8 cellular contexts compared by ENCODE assay signal in genomic region chrX:129931411-129932136, GRCh38. TPM values are rescaled to one million over a fixed set of nuclear protein-coding genes. Genes with fewer than 3 reads are reported as not detected.
DNase-seq lines count a peak whose midpoint lies in the region; ATAC-seq and TF ChIP-seq lines count a peak whose summit lies in the region.

No MANE protein-coding gene starts in this region.

- DNase-seq in CD4-positive, CD25-positive, alpha-beta regulatory T cell = peak; percentile 51 to 85 (median 63)
- DNase-seq in NCI-H82 treated with DMSO at 0.1 percent for 48 hours (lab: John Stamatoyannopoulos, UW; ENCODE audit: unreplicated experiment) (peak; percentile 82), esophagus squamous epithelium (lab: John Stamatoyannopoulos, UW) (peak; percentile 46)
- DNase-seq in activated T-cell treated with anti-CD3 and anti-CD28 coated beads, Interleukin-2, amount 50 U/mL, for 48 hours = peak; percentile 68 to 73
- DNase-seq in stimulated activated naive CD4-positive, alpha-beta T cell (lab: John Stamatoyannopoulos, UW) = peak; percentile 18 to 59 (median 51)

- H3K4me3 Mint-ChIP-seq in CD4-positive, CD25-positive, alpha-beta regulatory T cell = peak overlapping the region; percentile 75 to 96 (median 80)

- H3K4me3 ChIP-seq in CD4-positive, CD25-positive, alpha-beta regulatory T cell (ENCODE audit: low read depth, low read length) = peak overlapping the region; percentile 41
- H3K4me3 ChIP-seq in esophagus squamous epithelium (peak overlapping the region; percentile 45 to 70 (median 60)), muscle layer of colon (ENCODE audit: low read depth in 1 of 2, low read length in 2 of 2) (peak overlapping the region; percentile 4 to 66)

- H3K36me3 Mint-ChIP-seq in CD4-positive, CD25-positive, alpha-beta regulatory T cell = peaks cover 3% of the 10 kb centered on the region

- H3K9me3 ChIP-seq in CD4-positive, CD25-positive, alpha-beta regulatory T cell (ENCODE audit: control insufficient read depth in 2 of 2, low read length in 2 of 2) = no peaks in the 10 kb centered on the region
- H3K9me3 ChIP-seq in esophagus squamous epithelium (no peaks in the 10 kb centered on the region), muscle layer of colon (ENCODE audit: low read length) (no peaks in the 10 kb centered on the region)

- H3K27me3 ChIP-seq in CD4-positive, CD25-positive, alpha-beta regulatory T cell (ENCODE audit: control insufficient read depth, insufficient read depth, low read length) = no peaks in the 10 kb centered on the region
- H3K27me3 ChIP-seq in esophagus squamous epithelium (no peaks in the 10 kb centered on the region), muscle layer of colon (ENCODE audit: control insufficient read depth in 1 of 2, insufficient read depth in 2 of 2, low read length in 2 of 2) (peaks cover 0 to 12% of the 10 kb centered on the region in 2 donors)

- peak overlapping the region; percentile 61 for H3K9ac ChIP-seq in muscle layer of colon (ENCODE audit: low read length)

- H3K27ac Mint-ChIP-seq in CD4-positive, CD25-positive, alpha-beta regulatory T cell = peak overlapping the region; percentile 90 to 93 (median 91)

- no peaks in the 10 kb centered on the region for H3K9me3 Mint-ChIP-seq in CD4-positive, CD25-positive, alpha-beta regulatory T cell

- intact Hi-C loops in esophagus squamous epithelium (cut with DNase I) = no loop called here

- peaks cover 0 to 7% (median 3%) of the 10 kb centered on the region in 4 donors for H3K4me1 Mint-ChIP-seq in CD4-positive, CD25-positive, alpha-beta regulatory T cell

- H3K36me3 ChIP-seq in CD4-positive, CD25-positive, alpha-beta regulatory T cell (ENCODE audit: control insufficient read depth, insufficient read depth, low read length) = no peaks in the 10 kb centered on the region
- H3K36me3 ChIP-seq in esophagus squamous epithelium = peaks cover 0 to 26% (median 0%) of the 10 kb centered on the region in 3 donors
- H3K36me3 ChIP-seq in muscle layer of colon (ENCODE audit: insufficient read depth, low read length) = peaks cover 6% of the 10 kb centered on the region

- 0 to 42% methylated on average over 9 of the region's 50 CpGs for WGBS in esophagus squamous epithelium, 2 donors

- peak; percentile 46 to 50 for ATAC-seq in CD4-positive, CD25-positive, alpha-beta regulatory T cell (ENCODE audit: low read depth in 2 of 2)
- ATAC-seq in GM19324 (IDR thresholded peaks at IDR 0.05; ENCODE audit: low FRiP score, unreplicated experiment) = peak; percentile 65
- peak; percentile 73 for ATAC-seq in HG03442 (IDR thresholded peaks at IDR 0.05; ENCODE audit: unreplicated experiment)

- no peaks in the 10 kb centered on the region for H3K4me1 ChIP-seq in CD4-positive, CD25-positive, alpha-beta regulatory T cell (ENCODE audit: control insufficient read depth, insufficient read depth, low read length, poor library complexity, severe bottlenecking)
- peaks cover 0 to 5% (median 0%) of the 10 kb centered on the region in 3 donors for H3K4me1 ChIP-seq in esophagus squamous epithelium
- H3K4me1 ChIP-seq in muscle layer of colon (ENCODE audit: insufficient read depth, low read length) = no peaks in the 10 kb centered on the region

- no peaks in the 10 kb centered on the region for H3K27me3 Mint-ChIP-seq in CD4-positive, CD25-positive, alpha-beta regulatory T cell

- H3K27ac ChIP-seq in CD4-positive, CD25-positive, alpha-beta regulatory T cell (ENCODE audit: insufficient read depth, low read length, poor library complexity, severe bottlenecking) = peak overlapping the region; percentile 71
- H3K27ac ChIP-seq in esophagus squamous epithelium (peak overlapping the region; percentile 75 to 91 (median 88)), muscle layer of colon (ENCODE audit: low read depth, low read length) (peak overlapping the region; percentile 48)

- TF ChIP-seq CTCF in esophagus squamous epithelium (IDR thresholded peaks at IDR 0.05) = no peak

- peak in 1 of 4 donors; percentile 42 for TF ChIP-seq POLR2A in esophagus squamous epithelium (IDR thresholded peaks at IDR 0.05)

RNA-seq across cellular contexts. Expression of gene UTP14A, which starts 25.6 kb away (rescaled TPM):
- total RNA-seq in CD4-positive, CD25-positive, alpha-beta regulatory T cell = 11.7 TPM
- 1 to 10 TPM; 5.8 to 9.5 (median 8.3) TPM for polyA plus RNA-seq in CD4-positive, CD25-positive, alpha-beta regulatory T cell
- total RNA-seq in esophagus squamous epithelium = 10 to 100 TPM; 14.4 to 25.2 (median 19.5) TPM

RNA-seq across cellular contexts. Expression of gene BCORL1, which starts 50.9 kb away (rescaled TPM):
- total RNA-seq in CD4-positive, CD25-positive, alpha-beta regulatory T cell = 5.5 TPM
- 1 to 10 TPM in 2 of 4 donors, under 1 TPM in 2; 0.13 to 2.0 (median 1.0) TPM for polyA plus RNA-seq in CD4-positive, CD25-positive, alpha-beta regulatory T cell
- total RNA-seq in esophagus squamous epithelium = 1 to 10 TPM; 1.7 to 4.0 (median 2.7) TPM

Comparison
In these comparisons a context has a peak if more than half of its experiments do, and no peak if none do; other contexts are left out.
1. Peak in every context shown above with its lines: DNase-seq, ATAC-seq, H3K4me3 ChIP-seq and H3K27ac ChIP-seq.